Comparison of ENCODE assay signal across 11 cellular contexts in the genomic region with DNA sequence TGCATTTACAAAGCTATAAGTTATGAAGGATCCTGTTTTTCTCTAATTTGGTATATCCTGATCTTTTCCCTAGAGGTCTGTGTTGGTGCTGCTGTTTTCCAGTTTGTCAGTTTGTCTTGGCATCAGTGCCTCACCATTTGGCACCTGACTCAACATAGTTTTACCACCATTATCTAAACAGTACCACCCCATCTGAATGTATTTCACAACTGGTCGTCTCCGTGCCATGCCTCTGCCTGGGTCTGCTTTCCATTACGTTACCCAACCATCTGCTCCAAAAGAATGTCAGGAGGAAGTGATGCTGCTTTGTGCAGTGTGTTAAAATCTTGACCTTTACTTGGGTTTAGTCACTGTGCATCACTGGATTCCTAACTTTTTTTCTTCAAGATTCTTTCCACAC.
A peak's percentile ranks its signal among the peaks of the same experiment; 100 is the strongest.
DNase-seq lines count a peak whose midpoint lies in the region; ATAC-seq and TF ChIP-seq lines count a peak whose summit lies in the region.
"Had no signal": no experiment of that assay in that cellular context is flagged by ENCODE, and none has a peak within 500 bp of the region (broad histone marks: within the 10 kb centered on the region; RNA-seq: fewer than 3 reads in every experiment).

No MANE protein-coding gene starts in this region.

- no peak overlapping the region for H3K27ac ChIP-seq in breast epithelium
- no peak overlapping the region for H3K27ac ChIP-seq in body of pancreas
- H3K27ac ChIP-seq in caudate nucleus (ENCODE audit: low read depth, low read length) = no peak overlapping the region

- H3K4me3 Mint-ChIP-seq in MCF 10A (ENCODE audit: unreplicated experiment) = no peak overlapping the region
- H3K4me3 Mint-ChIP-seq: natural killer cell treated with Interleukin-12 subunit alpha and Interleukin-12 subunit beta and Interleukin-15 and Interleukin-18, amount 100 ng/mL, for 72 hours had no signal

- no peaks in the 10 kb centered on the region for H3K36me3 Mint-ChIP-seq in MCF 10A (ENCODE audit: insufficient read depth, unreplicated experiment)
- H3K36me3 Mint-ChIP-seq: natural killer cell treated with Interleukin-12 subunit alpha and Interleukin-12 subunit beta and Interleukin-15 and Interleukin-18, amount 100 ng/mL, for 72 hours had no signal

- 52 to 53% methylated on average over 3 of the region's 3 CpGs for WGBS in body of pancreas, 2 donors

- no peaks in the 10 kb centered on the region for H3K27me3 Mint-ChIP-seq in MCF 10A (ENCODE audit: insufficient read depth, unreplicated experiment)

- H3K4me1 ChIP-seq in breast epithelium = no peaks in the 10 kb centered on the region
- no peaks in the 10 kb centered on the region for H3K4me1 ChIP-seq in body of pancreas

- no TSS peak for BruUV-seq in MCF 10A (replicated peaks; lab: Mats Ljungman, UMichigan)

- TF ChIP-seq CTCF in MCF 10A (IDR thresholded peaks at IDR 0.05; ENCODE audit: unreplicated experiment) (no peak), breast epithelium (IDR thresholded peaks at IDR 0.05) (no peak), body of pancreas (IDR thresholded peaks at IDR 0.05) (no peak)

- H3K9me3 ChIP-seq in breast epithelium = no peaks in the 10 kb centered on the region
- no peaks in the 10 kb centered on the region for H3K9me3 ChIP-seq in body of pancreas

- no peaks in the 10 kb centered on the region for H3K36me3 ChIP-seq in breast epithelium
- no peaks in the 10 kb centered on the region for H3K36me3 ChIP-seq in body of pancreas (replicated peaks in 1 of 2; ENCODE audit: insufficient read depth in 1 of 2, low read depth in 2 of 2)

- no peaks in the 10 kb centered on the region for H3K27me3 ChIP-seq in breast epithelium
- no peaks in the 10 kb centered on the region for H3K27me3 ChIP-seq in body of pancreas

- POLR2A ChIA-PET in MCF 10A (lab: Yijun Ruan, JAX) = interaction anchor here (1.0 kb wide), 1 partner anchor 131 kb away, joined by 3 read pairs; no protein-coding TSS in a partner anchor

- intact Hi-C loops in MCF 10A (cut with micrococcal nuclease) = loop anchor here (1.0 to 5.0 kb wide), 2 partner anchors 130 to 198 kb away; no protein-coding TSS in a partner anchor
- intact Hi-C loops in breast epithelium (cut with DNase I; ENCODE audit: low total_unique reads) = no loop called here
- intact Hi-C loops in body of pancreas (cut with DNase I) = no loop called here

- ATAC-seq in body of pancreas = peak; percentile 52
- ATAC-seq in GM18873 (IDR thresholded peaks at IDR 0.05; ENCODE audit: low FRiP score, unreplicated experiment) = no peak
- ATAC-seq: natural killer cell treated with Interleukin-12 subunit alpha and Interleukin-12 subunit beta and Interleukin-15 and Interleukin-18, amount 100 ng/mL, for 72 hours had no signal

- H3K4me3 ChIP-seq in breast epithelium (no peak overlapping the region), body of pancreas (no peak overlapping the region)

- TF ChIP-seq POLR2A in breast epithelium (IDR thresholded peaks at IDR 0.05) = no peak
- TF ChIP-seq POLR2A in body of pancreas (IDR thresholded peaks at IDR 0.05) = no peak

- DNase-seq in MCF 10A (ENCODE audit: unreplicated experiment) = peak; percentile 96
- no peak for DNase-seq in breast epithelium (ENCODE audit: low spot score in 2 of 2)
- peak in 1 of 4 donors; percentile 6 for DNase-seq in body of pancreas
- DNase-seq in iris pigment epithelial cell (ENCODE audit: low read depth) = peak; percentile 98
- DNase-seq in ureter (ENCODE audit: low spot score) = peak; percentile 46
- DNase-seq in caudate nucleus (lab: John Stamatoyannopoulos, UW) = no peak
- no peak for DNase-seq in putamen (ENCODE audit: low spot score)
- DNase-seq: NCI-H2227 treated with DMSO at 0.1 percent for 48 hours had no signal

- H3K27ac Mint-ChIP-seq in MCF 10A (ENCODE audit: low read depth, unreplicated experiment) = peak overlapping the region; percentile 1
- H3K27ac Mint-ChIP-seq: activated T-helper 2 cell treated with anti-CD3 and anti-CD28 coated beads, Interferon-gamma antibody, Interleukin-2, Interleukin-4, amounts not matched to agents 10 μg/mL and 5 μg/mL and 100 μg/mL, durations not matched to agents 14 hours and 24 hours and 36 hours; natural killer cell treated with Interleukin-12 subunit alpha and Interleukin-12 subunit beta and Interleukin-15 and Interleukin-18, amount 100 ng/mL, for 72 hours had no signal

- no peaks in the 10 kb centered on the region for H3K9me3 Mint-ChIP-seq in MCF 10A (ENCODE audit: unreplicated experiment)
- H3K9me3 Mint-ChIP-seq: activated T-helper 2 cell treated with anti-CD3 and anti-CD28 coated beads, Interferon-gamma antibody, Interleukin-2, Interleukin-4, amounts not matched to agents 10 μg/mL and 5 μg/mL and 100 μg/mL, durations not matched to agents 14 hours and 24 hours and 36 hours had no signal

- CTCF ChIA-PET in MCF 10A (lab: Yijun Ruan, JAX) = no interaction called here

- H3K4me1 Mint-ChIP-seq in MCF 10A (ENCODE audit: insufficient read depth, unreplicated experiment) = peaks cover 16% of the 10 kb centered on the region

Comparison
In these comparisons a context has a peak if more than half of its experiments do, and no peak if none do; other contexts are left out.
1. DNase-seq: peak in MCF 10A (single experiment), iris pigment epithelial cell (single experiment) and ureter (single experiment); none in breast epithelium (0 of 2), caudate nucleus (0 of 61) and putamen (single experiment).